Comparison of ENCODE assay signal across 2 cellular contexts in genomic region chr2:240024766-240025165, GRCh38.
TF ChIP-seq lines count a peak whose summit lies in the region.

No MANE protein-coding gene starts in this region.

TF ChIP-seq in GM23338, 12 proteins besides CTCF, POLR2A, EP300 and RAD21:
- no peak for TF ChIP-seq ZNF114 (CRISPR knock-in tag; IDR thresholded peaks at IDR 0.05)
- TF ChIP-seq ZNF462 (CRISPR knock-in tag; IDR thresholded peaks at IDR 0.05): no peak
- no peak for TF ChIP-seq STAT1 (IDR thresholded peaks at IDR 0.05; ENCODE audit: unreplicated experiment)
- TF ChIP-seq NANOG (IDR thresholded peaks at IDR 0.05; ENCODE audit: borderline replicate concordance): no peak
- TF ChIP-seq ZNF331 (CRISPR knock-in tag; IDR thresholded peaks at IDR 0.05; ENCODE audit: low read depth): no peak
- no peak for TF ChIP-seq POLR2AphosphoS5 (IDR thresholded peaks at IDR 0.05; ENCODE audit: low read depth)
- no peak for TF ChIP-seq JUNB (IDR thresholded peaks at IDR 0.05; ENCODE audit: unreplicated experiment)
- TF ChIP-seq EZH2phosphoT487 (IDR thresholded peaks at IDR 0.05; ENCODE audit: unreplicated experiment): no peak
- TF ChIP-seq EZH2 (IDR thresholded peaks at IDR 0.05; ENCODE audit: low read depth, unreplicated experiment): no peak
- no peak for TF ChIP-seq CREB1 (CRISPR knock-in tag; IDR thresholded peaks at IDR 0.05; ENCODE audit: low read depth)
- TF ChIP-seq REST (IDR thresholded peaks at IDR 0.05; ENCODE audit: unreplicated experiment): no peak
- TF ChIP-seq, protein P1, sequence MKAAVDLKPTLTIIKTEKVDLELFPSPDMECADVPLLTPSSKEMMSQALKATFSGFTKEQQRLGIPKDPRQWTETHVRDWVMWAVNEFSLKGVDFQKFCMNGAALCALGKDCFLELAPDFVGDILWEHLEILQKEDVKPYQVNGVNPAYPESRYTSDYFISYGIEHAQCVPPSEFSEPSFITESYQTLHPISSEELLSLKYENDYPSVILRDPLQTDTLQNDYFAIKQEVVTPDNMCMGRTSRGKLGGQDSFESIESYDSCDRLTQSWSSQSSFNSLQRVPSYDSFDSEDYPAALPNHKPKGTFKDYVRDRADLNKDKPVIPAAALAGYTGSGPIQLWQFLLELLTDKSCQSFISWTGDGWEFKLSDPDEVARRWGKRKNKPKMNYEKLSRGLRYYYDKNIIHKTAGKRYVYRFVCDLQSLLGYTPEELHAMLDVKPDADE (IDR thresholded peaks at IDR 0.05): no peak

TF ChIP-seq in GM12878, 131 proteins besides CTCF, POLR2A, EP300 and RAD21:
- TF ChIP-seq ESRRA (IDR thresholded peaks at IDR 0.05; ENCODE audit: low read length): no peak
- no peak for TF ChIP-seq PRDM15 (CRISPR knock-in tag; IDR thresholded peaks at IDR 0.05)
- TF ChIP-seq, protein P2, sequence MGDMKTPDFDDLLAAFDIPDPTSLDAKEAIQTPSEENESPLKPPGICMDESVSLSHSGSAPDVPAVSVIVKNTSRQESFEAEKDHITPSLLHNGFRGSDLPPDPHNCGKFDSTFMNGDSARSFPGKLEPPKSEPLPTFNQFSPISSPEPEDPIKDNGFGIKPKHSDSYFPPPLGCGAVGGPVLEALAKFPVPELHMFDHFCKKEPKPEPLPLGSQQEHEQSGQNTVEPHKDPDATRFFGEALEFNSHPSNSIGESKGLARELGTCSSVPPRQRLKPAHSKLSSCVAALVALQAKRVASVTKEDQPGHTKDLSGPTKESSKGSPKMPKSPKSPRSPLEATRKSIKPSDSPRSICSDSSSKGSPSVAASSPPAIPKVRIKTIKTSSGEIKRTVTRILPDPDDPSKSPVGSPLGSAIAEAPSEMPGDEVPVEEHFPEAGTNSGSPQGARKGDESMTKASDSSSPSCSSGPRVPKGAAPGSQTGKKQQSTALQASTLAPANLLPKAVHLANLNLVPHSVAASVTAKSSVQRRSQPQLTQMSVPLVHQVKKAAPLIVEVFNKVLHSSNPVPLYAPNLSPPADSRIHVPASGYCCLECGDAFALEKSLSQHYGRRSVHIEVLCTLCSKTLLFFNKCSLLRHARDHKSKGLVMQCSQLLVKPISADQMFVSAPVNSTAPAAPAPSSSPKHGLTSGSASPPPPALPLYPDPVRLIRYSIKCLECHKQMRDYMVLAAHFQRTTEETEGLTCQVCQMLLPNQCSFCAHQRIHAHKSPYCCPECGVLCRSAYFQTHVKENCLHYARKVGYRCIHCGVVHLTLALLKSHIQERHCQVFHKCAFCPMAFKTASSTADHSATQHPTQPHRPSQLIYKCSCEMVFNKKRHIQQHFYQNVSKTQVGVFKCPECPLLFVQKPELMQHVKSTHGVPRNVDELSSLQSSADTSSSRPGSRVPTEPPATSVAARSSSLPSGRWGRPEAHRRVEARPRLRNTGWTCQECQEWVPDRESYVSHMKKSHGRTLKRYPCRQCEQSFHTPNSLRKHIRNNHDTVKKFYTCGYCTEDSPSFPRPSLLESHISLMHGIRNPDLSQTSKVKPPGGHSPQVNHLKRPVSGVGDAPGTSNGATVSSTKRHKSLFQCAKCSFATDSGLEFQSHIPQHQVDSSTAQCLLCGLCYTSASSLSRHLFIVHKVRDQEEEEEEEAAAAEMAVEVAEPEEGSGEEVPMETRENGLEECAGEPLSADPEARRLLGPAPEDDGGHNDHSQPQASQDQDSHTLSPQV (IDR thresholded peaks at IDR 0.05): no peak
- TF ChIP-seq, protein P3, sequence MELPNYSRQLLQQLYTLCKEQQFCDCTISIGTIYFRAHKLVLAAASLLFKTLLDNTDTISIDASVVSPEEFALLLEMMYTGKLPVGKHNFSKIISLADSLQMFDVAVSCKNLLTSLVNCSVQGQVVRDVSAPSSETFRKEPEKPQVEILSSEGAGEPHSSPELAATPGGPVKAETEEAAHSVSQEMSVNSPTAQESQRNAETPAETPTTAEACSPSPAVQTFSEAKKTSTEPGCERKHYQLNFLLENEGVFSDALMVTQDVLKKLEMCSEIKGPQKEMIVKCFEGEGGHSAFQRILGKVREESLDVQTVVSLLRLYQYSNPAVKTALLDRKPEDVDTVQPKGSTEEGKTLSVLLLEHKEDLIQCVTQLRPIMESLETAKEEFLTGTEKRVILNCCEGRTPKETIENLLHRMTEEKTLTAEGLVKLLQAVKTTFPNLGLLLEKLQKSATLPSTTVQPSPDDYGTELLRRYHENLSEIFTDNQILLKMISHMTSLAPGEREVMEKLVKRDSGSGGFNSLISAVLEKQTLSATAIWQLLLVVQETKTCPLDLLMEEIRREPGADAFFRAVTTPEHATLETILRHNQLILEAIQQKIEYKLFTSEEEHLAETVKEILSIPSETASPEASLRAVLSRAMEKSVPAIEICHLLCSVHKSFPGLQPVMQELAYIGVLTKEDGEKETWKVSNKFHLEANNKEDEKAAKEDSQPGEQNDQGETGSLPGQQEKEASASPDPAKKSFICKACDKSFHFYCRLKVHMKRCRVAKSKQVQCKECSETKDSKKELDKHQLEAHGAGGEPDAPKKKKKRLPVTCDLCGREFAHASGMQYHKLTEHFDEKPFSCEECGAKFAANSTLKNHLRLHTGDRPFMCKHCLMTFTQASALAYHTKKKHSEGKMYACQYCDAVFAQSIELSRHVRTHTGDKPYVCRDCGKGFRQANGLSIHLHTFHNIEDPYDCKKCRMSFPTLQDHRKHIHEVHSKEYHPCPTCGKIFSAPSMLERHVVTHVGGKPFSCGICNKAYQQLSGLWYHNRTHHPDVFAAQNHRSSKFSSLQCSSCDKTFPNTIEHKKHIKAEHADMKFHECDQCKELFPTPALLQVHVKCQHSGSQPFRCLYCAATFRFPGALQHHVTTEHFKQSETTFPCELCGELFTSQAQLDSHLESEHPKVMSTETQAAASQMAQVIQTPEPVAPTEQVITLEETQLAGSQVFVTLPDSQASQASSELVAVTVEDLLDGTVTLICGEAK (IDR thresholded peaks at IDR 0.05; ENCODE audit: borderline replicate concordance): no peak
- no peak for TF ChIP-seq BMI1 (IDR thresholded peaks at IDR 0.05; ENCODE audit: borderline replicate concordance)
- no peak for TF ChIP-seq NFIC (IDR thresholded peaks at IDR 0.05; ENCODE audit: low read depth, low read length)
- no peak for TF ChIP-seq HDAC2 (IDR thresholded peaks at IDR 0.05)
- TF ChIP-seq SRF (IDR thresholded peaks at IDR 0.05; ENCODE audit: low read depth in 2 of 2, low read length in 2 of 2): no peak
- no peak for TF ChIP-seq RCOR1 (conservative IDR thresholded peaks at IDR 0.05; ENCODE audit: low read depth, low read length)
- TF ChIP-seq TCF3 (IDR thresholded peaks at IDR 0.05; ENCODE audit: borderline replicate concordance, insufficient read depth, low read depth, low read length): no peak
- TF ChIP-seq POU2F2 (IDR thresholded peaks at IDR 0.05; ENCODE audit: borderline replicate concordance, low read depth, low read length): no peak
- no peak for TF ChIP-seq IKZF2 (IDR thresholded peaks at IDR 0.05)
- no peak for TF ChIP-seq USF2 (IDR thresholded peaks at IDR 0.05; ENCODE audit: borderline replicate concordance, low read depth, low read length)
- TF ChIP-seq, protein P4, sequence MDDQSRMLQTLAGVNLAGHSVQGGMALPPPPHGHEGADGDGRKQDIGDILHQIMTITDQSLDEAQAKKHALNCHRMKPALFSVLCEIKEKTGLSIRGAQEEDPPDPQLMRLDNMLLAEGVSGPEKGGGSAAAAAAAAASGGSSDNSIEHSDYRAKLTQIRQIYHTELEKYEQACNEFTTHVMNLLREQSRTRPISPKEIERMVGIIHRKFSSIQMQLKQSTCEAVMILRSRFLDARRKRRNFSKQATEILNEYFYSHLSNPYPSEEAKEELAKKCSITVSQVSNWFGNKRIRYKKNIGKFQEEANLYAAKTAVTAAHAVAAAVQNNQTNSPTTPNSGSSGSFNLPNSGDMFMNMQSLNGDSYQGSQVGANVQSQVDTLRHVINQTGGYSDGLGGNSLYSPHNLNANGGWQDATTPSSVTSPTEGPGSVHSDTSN (IDR thresholded peaks at IDR 0.05; ENCODE audit: insufficient replicate concordance, low read depth, low read length): no peak
